Comparison of ENCODE assay signal across 9 cellular contexts in genomic region chr3:63351159-63352007, GRCh38.
DNase-seq lines count a peak whose midpoint lies in the region; ATAC-seq and TF ChIP-seq lines count a peak whose summit lies in the region.
"Had no signal": no experiment of that assay in that cellular context is flagged by ENCODE, and none has a peak within 500 bp of the region (broad histone marks: within the 10 kb centered on the region; RNA-seq: fewer than 3 reads in every experiment).

No MANE protein-coding gene starts in this region.

- H3K27ac Mint-ChIP-seq in T-helper 17 cell = no peak overlapping the region
- H3K27ac Mint-ChIP-seq: CD4-positive, alpha-beta memory T cell had no signal

- no peak overlapping the region for H3K27ac ChIP-seq in SU-DHL-6 (ENCODE audit: low read depth, low read length)

- no peaks in the 10 kb centered on the region for H3K27me3 ChIP-seq in SU-DHL-6 (ENCODE audit: low read length)

- H3K9me3 ChIP-seq in SU-DHL-6 (ENCODE audit: insufficient read depth, low read length) (no peaks in the 10 kb centered on the region), T-helper 17 cell (ENCODE audit: control insufficient read depth, low read length, poor library complexity, severe bottlenecking) (no peaks in the 10 kb centered on the region)

- peak; percentile 85 for TF ChIP-seq CTCF in LNCAP (IDR thresholded peaks at IDR 0.05)
- TF ChIP-seq CTCF in SU-DHL-6 (IDR thresholded peaks at IDR 0.05; ENCODE audit: insufficient read depth, low read length, poor library complexity, severe bottlenecking) = peak; percentile 55

- no peaks in the 10 kb centered on the region for H3K9me2 ChIP-seq in SU-DHL-6 (replicated peaks; ENCODE audit: insufficient read depth, low read length)

- no peak overlapping the region for H3K4me2 ChIP-seq in SU-DHL-6 (ENCODE audit: low read depth, low read length, poor library complexity, severe bottlenecking)

- H3F3A ChIP-seq in SU-DHL-6 (ENCODE audit: insufficient read depth) = no peaks in the 10 kb centered on the region

- no peaks in the 10 kb centered on the region for H4K20me1 ChIP-seq in SU-DHL-6 (ENCODE audit: low read depth, low read length)

- H2AFZ ChIP-seq in SU-DHL-6 (ENCODE audit: low read depth, low read length, severe bottlenecking) = no peak overlapping the region

- H3K36me3 Mint-ChIP-seq in T-helper 17 cell (ENCODE audit: low read depth) = no peaks in the 10 kb centered on the region
- H3K36me3 Mint-ChIP-seq: CD4-positive, alpha-beta memory T cell had no signal

- H3K27me3 Mint-ChIP-seq in T-helper 17 cell = peaks cover 58% of the 10 kb centered on the region

- H3K9ac ChIP-seq in SU-DHL-6 (ENCODE audit: low read length) = no peak overlapping the region

- no peaks in the 10 kb centered on the region for H3K79me2 ChIP-seq in SU-DHL-6 (ENCODE audit: insufficient read depth, low read length)

- no peak overlapping the region for H3K4me3 ChIP-seq in SU-DHL-6 (ENCODE audit: insufficient read depth, low read length, poor library complexity, severe bottlenecking)

- ATAC-seq in GM21619 (IDR thresholded peaks at IDR 0.05; ENCODE audit: unreplicated experiment) = peak; percentile 86
- no peak for ATAC-seq in T-helper 17 cell

- H3K4me1 Mint-ChIP-seq in T-helper 17 cell = peaks cover 2% of the 10 kb centered on the region

- DNase-seq in NCI-H1436 (lab: John Stamatoyannopoulos, UW) = peak; percentile 18
- no peak for DNase-seq in NCI-H1436 treated with DMSO at 0.1 percent for 48 hours (lab: John Stamatoyannopoulos, UW)
- DNase-seq in germinal center (ENCODE audit: low spot score) = peak; percentile 11
- DNase-seq in pulmonary artery endothelial cell (ENCODE audit: low read depth, low spot score) = peak; percentile 32
- DNase-seq in T-helper 17 cell = no peak

- H3K4me3 Mint-ChIP-seq in T-helper 17 cell = no peak overlapping the region
- H3K4me3 Mint-ChIP-seq: CD4-positive, alpha-beta memory T cell had no signal

- no peaks in the 10 kb centered on the region for H3K36me3 ChIP-seq in SU-DHL-6 (ENCODE audit: low read length)

Comparison
In these comparisons a context has a peak if more than half of its experiments do, and no peak if none do; other contexts are left out.
1. DNase-seq: peak in NCI-H1436 (single experiment), germinal center (single experiment) and pulmonary artery endothelial cell (single experiment); none in NCI-H1436 treated with DMSO at 0.1 percent for 48 hours (single experiment) and T-helper 17 cell (0 of 3).